Comparison of ENCODE assay signal across 11 cellular contexts in genomic region chr9:14349141-14349817, GRCh38. TPM values are rescaled to one million over a fixed set of nuclear protein-coding genes. Genes with fewer than 3 reads are reported as not detected.
DNase-seq lines count a peak whose midpoint lies in the region; ATAC-seq and TF ChIP-seq lines count a peak whose summit lies in the region.
"Had no signal": no experiment of that assay in that cellular context is flagged by ENCODE, and none has a peak within 500 bp of the region (broad histone marks: within the 10 kb centered on the region; RNA-seq: fewer than 3 reads in every experiment).

No MANE protein-coding gene starts in this region.

- no peak overlapping the region for H3K9ac ChIP-seq in MM.1S (ENCODE audit: low read length)

- intact Hi-C loops in left colon (cut with DNase I, micrococcal nuclease): loop anchor here in 1 of 2 donors (10.0 kb wide), 1 partner anchor 324 kb away; no protein-coding TSS in a partner anchor

- H2AFZ ChIP-seq in MM.1S (ENCODE audit: low read length): no peak overlapping the region

- no peaks in the 10 kb centered on the region for H3K9me2 ChIP-seq in MM.1S (replicated peaks; ENCODE audit: insufficient read depth, low read length)

- no peaks in the 10 kb centered on the region for H3K9me3 ChIP-seq in lung (ENCODE audit: control insufficient read depth in 2 of 2, insufficient read depth in 1 of 2, low read length in 1 of 2)
- H3K9me3 ChIP-seq in MM.1S (replicated peaks; ENCODE audit: insufficient read depth, low read length): no peaks in the 10 kb centered on the region

- H3K27me3 ChIP-seq in lung (ENCODE audit: control insufficient read depth, insufficient read depth) (no peaks in the 10 kb centered on the region), MM.1S (replicated peaks; ENCODE audit: insufficient read depth, low read length) (no peaks in the 10 kb centered on the region)

- H3F3A ChIP-seq in MM.1S (ENCODE audit: insufficient read depth, low read length): no peaks in the 10 kb centered on the region

- TF ChIP-seq CTCF in lung (IDR thresholded peaks at IDR 0.05; ENCODE audit: control extremely low read depth, extremely low read depth): no peak
- TF ChIP-seq CTCF in MM.1S (IDR thresholded peaks at IDR 0.05; ENCODE audit: low read length): no peak

- H3K27ac ChIP-seq in cingulate gyrus (ENCODE audit: low read depth, low read length): peak overlapping the region; percentile 70
- H3K27ac ChIP-seq in lung (ENCODE audit: low read depth in 1 of 2, low read length in 1 of 2): peak overlapping the region; percentile 87 to 90
- H3K27ac ChIP-seq in substantia nigra (ENCODE audit: low read depth, low read length, poor library complexity, severe bottlenecking): peak overlapping the region; percentile 73
- no peak overlapping the region for H3K27ac ChIP-seq in MM.1S (ENCODE audit: low read length)

- no peak overlapping the region for H3K4me2 ChIP-seq in MM.1S (ENCODE audit: low read depth, low read length)

- DNase-seq in DMS53 (lab: John Stamatoyannopoulos, UW) (peak; percentile 19), DMS53 treated with DMSO at 0.1 percent for 48 hours (lab: John Stamatoyannopoulos, UW; ENCODE audit: unreplicated experiment) (no peak), lung (ENCODE audit: low spot score) (no peak), substantia nigra (lab: John Stamatoyannopoulos, UW) (no peak), left colon (no peak), MM.1S (no peak)
- DNase-seq: 8988T; HCEC 1CT; stimulated activated naive CD8-positive, alpha-beta T cell treated with anti-CD3 and anti-CD28 coated beads, Interleukin-15, Interleukin-2, amounts not matched to agents 100 U/mL and 50 U/mL, for 24 hours had no signal

- H4K20me1 ChIP-seq in MM.1S (ENCODE audit: insufficient read depth, low read length): no peaks in the 10 kb centered on the region

- no peaks in the 10 kb centered on the region for H3K79me2 ChIP-seq in MM.1S (ENCODE audit: low read length)

- H3K4me3 ChIP-seq in lung: no peak overlapping the region
- no peak overlapping the region for H3K4me3 ChIP-seq in MM.1S (ENCODE audit: low read length)

- H3K36me3 ChIP-seq in lung (ENCODE audit: control insufficient read depth in 2 of 2, insufficient read depth in 2 of 2, low read length in 2 of 2) (no peaks in the 10 kb centered on the region), MM.1S (replicated peaks; ENCODE audit: insufficient read depth, low read length) (no peaks in the 10 kb centered on the region)

- ATAC-seq in lung (ENCODE audit: insufficient read depth, low FRiP score) (no peak), GM21515 (IDR thresholded peaks at IDR 0.05; ENCODE audit: unreplicated experiment) (no peak), left colon (no peak)
- ATAC-seq: stimulated activated naive CD8-positive, alpha-beta T cell treated with anti-CD3 and anti-CD28 coated beads, Interleukin-15, Interleukin-2, amounts not matched to agents 100 U/mL and 50 U/mL, for 24 hours had no signal

- H3K4me1 ChIP-seq in lung (ENCODE audit: control insufficient read depth in 2 of 2, insufficient read depth in 2 of 2, low read length in 2 of 2) (peaks cover 5 to 6% of the 10 kb centered on the region in 2 donors), MM.1S (ENCODE audit: low read length) (no peaks in the 10 kb centered on the region)

- 5 to 17% methylated on average over 30 of the region's 30 CpGs for WGBS in lung, 2 donors

RNA-seq across cellular contexts. Expression of gene NFIB, which starts 35.3 kb away (rescaled TPM):
- 100 to 1,000 TPM in 1 of 2 donors, 10 to 100 TPM in 1; 89.2 to 189 TPM for total RNA-seq in lung
- 10 to 100 TPM in 1 of 2 donors, 1 to 10 TPM in 1; 7.3 to 12.7 TPM for polyA plus RNA-seq in lung
- total RNA-seq in left colon: 10 to 100 TPM; 45.2 to 74.7 TPM
